In genomic region chr5:191036-191948, GRCh38 we compare ENCODE assay signal across 8 cellular contexts. TPM values are rescaled to one million over a fixed set of nuclear protein-coding genes. Genes with fewer than 3 reads are reported as not detected.
DNase-seq lines count a peak whose midpoint lies in the region; ATAC-seq, FAIRE-seq and TF ChIP-seq lines count a peak whose summit lies in the region.

TSS of gene LRRC14B (plus strand) at chr5:191495. CDS start at chr5:191539, 44 bp downstream.

- DNase-seq in astrocyte (ENCODE audit: low read depth) (no peak), neural progenitor cell (ENCODE audit: low spot score) (no peak), NCI-H187 treated with DMSO at 0.1 percent for 48 hours (lab: John Stamatoyannopoulos, UW) (no peak), SK-N-SH (no peak), endodermal cell (no peak)

- H4K20me1 ChIP-seq in astrocyte (ENCODE audit: insufficient read depth, low read length) (peaks cover 3% of the 10 kb centered on the region), neural progenitor cell (ENCODE audit: low read depth) (peaks cover 16% of the 10 kb centered on the region), SK-N-SH (ENCODE audit: insufficient read depth) (no peaks in the 10 kb centered on the region)

- no peak within 1 kb of the TSS for H3K9ac ChIP-seq in astrocyte (ENCODE audit: low read length)
- H3K9ac ChIP-seq in neural progenitor cell, result no peak within 1 kb of the TSS
- H3K9ac ChIP-seq in SK-N-SH, result no peak within 1 kb of the TSS
- H3K9ac ChIP-seq in endodermal cell (ENCODE audit: extremely low read depth, low read length, poor library complexity, severe bottlenecking), result no peak within 1 kb of the TSS

- CTCF ChIA-PET in SK-N-SH (lab: Yijun Ruan, JAX), result interaction anchor here (0.7 kb wide), 1 partner anchor 240 kb away, joined by 3 read pairs; no protein-coding TSS in a partner anchor

- H2AFZ ChIP-seq in astrocyte (ENCODE audit: low read depth, low read length) (no peak within 1 kb of the TSS), neural progenitor cell (replicated peaks) (no peak within 1 kb of the TSS), SK-N-SH (ENCODE audit: low read depth) (no peak within 1 kb of the TSS)

- no peak for TF ChIP-seq EP300 in SK-N-SH (IDR thresholded peaks at IDR 0.05; ENCODE audit: borderline replicate concordance in 1 of 2, low read depth in 1 of 2, low read length in 1 of 2)

- H3K27me3 Mint-ChIP-seq in astrocyte (ENCODE audit: low read depth, unreplicated experiment) (peaks cover 16% of the 10 kb centered on the region), neural progenitor cell (ENCODE audit: insufficient read depth, low read depth) (peaks cover 5% of the 10 kb centered on the region), endodermal cell (ENCODE audit: insufficient read depth) (peaks cover 4% of the 10 kb centered on the region)

- H3K27ac ChIP-seq in astrocyte (ENCODE audit: low read depth, low read length) (no peak within 1 kb of the TSS), neural progenitor cell (no peak within 1 kb of the TSS), SK-N-SH (ENCODE audit: low read depth in 2 of 2, low read length in 1 of 2) (no peak within 1 kb of the TSS), endodermal cell (ENCODE audit: low read depth, low read length) (no peak within 1 kb of the TSS)

- no peak for TF ChIP-seq RAD21 in SK-N-SH (IDR thresholded peaks at IDR 0.05; ENCODE audit: low read length)

- FAIRE-seq in astrocyte (lab: Jason Lieb, UNC), result no peak

- ATAC-seq in GM18498 (IDR thresholded peaks at IDR 0.05; ENCODE audit: unreplicated experiment) (peak; percentile 34), HG02759 (IDR thresholded peaks at IDR 0.05; ENCODE audit: unreplicated experiment) (peak; percentile 52), HG02938 (IDR thresholded peaks at IDR 0.05; ENCODE audit: unreplicated experiment) (no peak)

- H3K36me3 Mint-ChIP-seq in astrocyte (ENCODE audit: low read depth, unreplicated experiment) (peaks cover 5% of the 10 kb centered on the region), neural progenitor cell (no peaks in the 10 kb centered on the region), endodermal cell (ENCODE audit: low read depth) (no peaks in the 10 kb centered on the region)

- TF ChIP-seq CTCF in astrocyte (IDR thresholded peaks at IDR 0.05; ENCODE audit: insufficient read depth, low read depth, low read length), result no peak
- no peak for TF ChIP-seq CTCF in neural progenitor cell (IDR thresholded peaks at IDR 0.05)
- TF ChIP-seq CTCF in SK-N-SH (IDR thresholded peaks at IDR 0.05), result no peak
- TF ChIP-seq CTCF in endodermal cell (conservative IDR thresholded peaks at IDR 0.05), result no peak

- no peaks in the 10 kb centered on the region for H3K9me2 ChIP-seq in SK-N-SH

- H3K79me2 ChIP-seq in astrocyte (ENCODE audit: insufficient read depth, low read length) (no peaks in the 10 kb centered on the region), neural progenitor cell (ENCODE audit: low read depth) (no peaks in the 10 kb centered on the region), SK-N-SH (ENCODE audit: insufficient read depth) (no peaks in the 10 kb centered on the region)

- 85% methylated on average over 27 of the region's 56 CpGs for WGBS in SK-N-SH (ENCODE audit: low lambda C conversion rate)
- WGBS in endodermal cell (ENCODE audit: insufficient coverage in 1 of 2, insufficient read length in 1 of 2), 2 experiments, result 91% methylated on average over 41 to 56 of the region's 56 CpGs

- H3K4me3 Mint-ChIP-seq in astrocyte (ENCODE audit: unreplicated experiment) (no peak within 1 kb of the TSS), neural progenitor cell (peak within 1 kb of the TSS; percentile 7), endodermal cell (no peak within 1 kb of the TSS)

- no peaks in the 10 kb centered on the region for H3K9me3 Mint-ChIP-seq in astrocyte (ENCODE audit: unreplicated experiment)
- no peaks in the 10 kb centered on the region for H3K9me3 Mint-ChIP-seq in neural progenitor cell
- no peaks in the 10 kb centered on the region for H3K9me3 Mint-ChIP-seq in endodermal cell

- H3K36me3 ChIP-seq in astrocyte (ENCODE audit: insufficient read depth, low read length) (no peaks in the 10 kb centered on the region), neural progenitor cell (no peaks in the 10 kb centered on the region), SK-N-SH (replicated peaks in 1 of 2; ENCODE audit: control insufficient read depth in 1 of 2, insufficient read depth in 2 of 2, low read length in 1 of 2) (no peaks in the 10 kb centered on the region), endodermal cell (ENCODE audit: control insufficient read depth, insufficient read depth, low read length) (no peaks in the 10 kb centered on the region)

- H3K27me3 ChIP-seq in astrocyte (ENCODE audit: insufficient read depth, low read length) (peaks cover 9% of the 10 kb centered on the region), neural progenitor cell (no peaks in the 10 kb centered on the region), SK-N-SH (ENCODE audit: insufficient read depth) (no peaks in the 10 kb centered on the region), endodermal cell (ENCODE audit: control insufficient read depth, insufficient read depth, low read length, poor library complexity, severe bottlenecking) (no peaks in the 10 kb centered on the region)

- H3F3A ChIP-seq in neural progenitor cell (ENCODE audit: low read depth) (no peaks in the 10 kb centered on the region), SK-N-SH (replicated peaks; ENCODE audit: insufficient read depth) (no peaks in the 10 kb centered on the region)

- no peak within 1 kb of the TSS for H3K4me3 ChIP-seq in astrocyte (ENCODE audit: insufficient read depth, low read depth, low read length)
- no peak within 1 kb of the TSS for H3K4me3 ChIP-seq in neural progenitor cell
- H3K4me3 ChIP-seq in SK-N-SH (ENCODE audit: low read depth in 2 of 2, low read length in 1 of 2), result no peak within 1 kb of the TSS
- no peak within 1 kb of the TSS for H3K4me3 ChIP-seq in endodermal cell (ENCODE audit: low read length)

- H3K9me3 ChIP-seq in astrocyte (ENCODE audit: insufficient read depth, low read depth, low read length), result no peaks in the 10 kb centered on the region
- H3K9me3 ChIP-seq in neural progenitor cell (ENCODE audit: low read depth), result no peaks in the 10 kb centered on the region
- H3K9me3 ChIP-seq in SK-N-SH, result no peaks in the 10 kb centered on the region
- no peaks in the 10 kb centered on the region for H3K9me3 ChIP-seq in endodermal cell (ENCODE audit: control insufficient read depth, low read length)

- peak within 1 kb of the TSS; percentile 46 for H3K4me2 ChIP-seq in astrocyte (ENCODE audit: low read length)
- H3K4me2 ChIP-seq in neural progenitor cell, result no peak within 1 kb of the TSS
- no peak within 1 kb of the TSS for H3K4me2 ChIP-seq in SK-N-SH

- H3K4me1 ChIP-seq in astrocyte (ENCODE audit: insufficient read depth, low read length) (peaks cover 11% of the 10 kb centered on the region), neural progenitor cell (no peaks in the 10 kb centered on the region), SK-N-SH (ENCODE audit: control insufficient read depth in 1 of 2, insufficient read depth in 2 of 2, low read depth in 1 of 2, low read length in 1 of 2) (peaks cover 0 to 12% of the 10 kb centered on the region in 2 experiments; a peak in 1 of 4 replicates), endodermal cell (ENCODE audit: control insufficient read depth, insufficient read depth, low read length) (no peaks in the 10 kb centered on the region)

- H3K4me1 Mint-ChIP-seq in astrocyte (ENCODE audit: low read depth, unreplicated experiment) (peaks cover 9% of the 10 kb centered on the region), neural progenitor cell (peaks cover 15% of the 10 kb centered on the region), endodermal cell (peaks cover 7% of the 10 kb centered on the region)

- POLR2A ChIA-PET in SK-N-SH (lab: Yijun Ruan, JAX), result no interaction called here

- H3K27ac Mint-ChIP-seq in astrocyte (ENCODE audit: unreplicated experiment) (no peak within 1 kb of the TSS), neural progenitor cell (no peak within 1 kb of the TSS), endodermal cell (no peak within 1 kb of the TSS)

TF ChIP-seq in SK-N-SH, 30 proteins besides CTCF, POLR2A, EP300 and RAD21 (continues in another document):
- no peak for TF ChIP-seq FOXJ3 (CRISPR knock-in tag; IDR thresholded peaks at IDR 0.05)
- TF ChIP-seq, protein P1, sequence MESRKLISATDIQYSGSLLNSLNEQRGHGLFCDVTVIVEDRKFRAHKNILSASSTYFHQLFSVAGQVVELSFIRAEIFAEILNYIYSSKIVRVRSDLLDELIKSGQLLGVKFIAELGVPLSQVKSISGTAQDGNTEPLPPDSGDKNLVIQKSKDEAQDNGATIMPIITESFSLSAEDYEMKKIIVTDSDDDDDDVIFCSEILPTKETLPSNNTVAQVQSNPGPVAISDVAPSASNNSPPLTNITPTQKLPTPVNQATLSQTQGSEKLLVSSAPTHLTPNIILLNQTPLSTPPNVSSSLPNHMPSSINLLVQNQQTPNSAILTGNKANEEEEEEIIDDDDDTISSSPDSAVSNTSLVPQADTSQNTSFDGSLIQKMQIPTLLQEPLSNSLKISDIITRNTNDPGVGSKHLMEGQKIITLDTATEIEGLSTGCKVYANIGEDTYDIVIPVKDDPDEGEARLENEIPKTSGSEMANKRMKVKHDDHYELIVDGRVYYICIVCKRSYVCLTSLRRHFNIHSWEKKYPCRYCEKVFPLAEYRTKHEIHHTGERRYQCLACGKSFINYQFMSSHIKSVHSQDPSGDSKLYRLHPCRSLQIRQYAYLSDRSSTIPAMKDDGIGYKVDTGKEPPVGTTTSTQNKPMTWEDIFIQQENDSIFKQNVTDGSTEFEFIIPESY (IDR thresholded peaks at IDR 0.05; ENCODE audit: borderline replicate concordance, low read depth), result no peak
- TF ChIP-seq FOSL2 (IDR thresholded peaks at IDR 0.05; ENCODE audit: borderline replicate concordance, low read depth), result no peak
- no peak for TF ChIP-seq GABPA (IDR thresholded peaks at IDR 0.05; ENCODE audit: low read depth)
- no peak for TF ChIP-seq NRF1 (IDR thresholded peaks at IDR 0.05; ENCODE audit: low read depth, low read length)

RNA-seq across cellular contexts. Expression of gene LRRC14B, which starts in this region (rescaled TPM):
- total RNA-seq in astrocyte (not detected in 2 replicates), neural progenitor cell (ENCODE audit: low replicate concordance) (not detected in 2 replicates), endodermal cell (not detected)
- polyA plus RNA-seq in SK-N-SH (2012; rRNA removed), result not detected in 2 replicates
- not detected in 2 replicates for polyA plus RNA-seq in SK-N-SH (2012; cell fraction: cytosol; rRNA removed)
- polyA plus RNA-seq in SK-N-SH (2012; cell fraction: nucleus; rRNA removed), result not detected in 2 replicates
- not detected for polyA plus RNA-seq in endodermal cell (2013, experiment 1 of 2)
- not detected for polyA plus RNA-seq in endodermal cell (2013, experiment 2 of 2)
